19 cellular contexts compared by ENCODE assay signal in genomic region chr2:183927367-183928355, GRCh38.
DNase-seq lines count a peak whose midpoint lies in the region; ATAC-seq, FAIRE-seq and TF ChIP-seq lines count a peak whose summit lies in the region.
"Had no signal": no experiment of that assay in that cellular context is flagged by ENCODE, and none has a peak within 500 bp of the region (broad histone marks: within the 10 kb centered on the region; RNA-seq: fewer than 3 reads in every experiment).

No MANE protein-coding gene starts in this region.

- no peaks in the 10 kb centered on the region for H3K4me1 Mint-ChIP-seq in activated CD8-positive, alpha-beta T cell treated with anti-CD3 and anti-CD28 coated beads, Interleukin-2, amount 10 ng/mL, durations not matched to agents 7 days and 5 days (ENCODE audit: low read depth)

- no peaks in the 10 kb centered on the region for H3K36me3 ChIP-seq in sigmoid colon
- H3K36me3 ChIP-seq: BLaER1 treated with 17β-estradiol and CSF1 and Interleukin-3, amounts not matched to agents 10 nM and 100 nM; neural progenitor cell; thyroid gland had no signal

- CTCF ChIA-PET in activated CD8-positive, alpha-beta T cell treated with anti-CD3 and anti-CD28 coated beads, Interleukin-2, amount 10 ng/mL, durations not matched to agents 7 days and 5 days (lab: Charles Lee), result no interaction called here

- peak; percentile 90 for FAIRE-seq in HTR-8/SVneo (lab: Jason Lieb, UNC)

- TF ChIP-seq EP300 in sigmoid colon (IDR thresholded peaks at IDR 0.05), result no peak

- H3K4me3 Mint-ChIP-seq in activated CD8-positive, alpha-beta T cell treated with anti-CD3 and anti-CD28 coated beads, Interleukin-2, amount 10 ng/mL, durations not matched to agents 7 days and 5 days, result no peak overlapping the region
- H3K4me3 Mint-ChIP-seq: neural progenitor cell had no signal

- H3K27me3 Mint-ChIP-seq in activated CD8-positive, alpha-beta T cell treated with anti-CD3 and anti-CD28 coated beads, Interleukin-2, amount 10 ng/mL, durations not matched to agents 7 days and 5 days (ENCODE audit: low read depth), result no peaks in the 10 kb centered on the region

- H3K27ac ChIP-seq in foreskin keratinocyte (no peak overlapping the region), sigmoid colon (no peak overlapping the region)
- H3K27ac ChIP-seq: BLaER1 treated with 17β-estradiol and CSF1 and Interleukin-3, amounts not matched to agents 10 nM and 100 nM; HL-60; neural progenitor cell; thyroid gland had no signal

- intact Hi-C loops in sigmoid colon (cut with DNase I), result no loop called here

- H3K4me3 ChIP-seq in sigmoid colon, result no peak overlapping the region
- H3K4me3 ChIP-seq: BLaER1 treated with 17β-estradiol and CSF1 and Interleukin-3, amounts not matched to agents 10 nM and 100 nM; neural progenitor cell; thyroid gland had no signal

- no peaks in the 10 kb centered on the region for H3K4me1 ChIP-seq in foreskin keratinocyte
- H3K4me1 ChIP-seq in sigmoid colon, result peaks cover 0 to 4% (median 0%) of the 10 kb centered on the region in 4 donors
- H3K4me1 ChIP-seq: BLaER1 treated with 17β-estradiol and CSF1 and Interleukin-3, amounts not matched to agents 10 nM and 100 nM; neural progenitor cell; thyroid gland had no signal

- no peaks in the 10 kb centered on the region for H3K36me3 Mint-ChIP-seq in activated CD8-positive, alpha-beta T cell treated with anti-CD3 and anti-CD28 coated beads, Interleukin-2, amount 10 ng/mL, durations not matched to agents 7 days and 5 days (ENCODE audit: low read depth)
- H3K36me3 Mint-ChIP-seq: neural progenitor cell had no signal

- in situ Hi-C loops in GM13977 (cut with MboI; ENCODE audit: low pct_unique_long_range_greater_than_20kb, low sequenced_read_pairs, unreplicated experiment), result no loop called here

- no peak for ATAC-seq in foreskin keratinocyte
- no peak for ATAC-seq in activated CD8-positive, alpha-beta T cell treated with anti-CD3 and anti-CD28 coated beads, Interleukin-2, amount 10 ng/mL, durations not matched to agents 7 days and 5 days

- POLR2A ChIA-PET in activated CD8-positive, alpha-beta T cell treated with anti-CD3 and anti-CD28 coated beads, Interleukin-2, amount 10 ng/mL, durations not matched to agents 7 days and 5 days (lab: Charles Lee), result no interaction called here

- H3K27ac Mint-ChIP-seq in activated CD8-positive, alpha-beta T cell treated with anti-CD3 and anti-CD28 coated beads, Interleukin-2, amount 10 ng/mL, durations not matched to agents 7 days and 5 days, result no peak overlapping the region
- H3K27ac Mint-ChIP-seq: activated T-helper 2 cell treated with anti-CD3 and anti-CD28 coated beads, Interferon-gamma antibody, Interleukin-2, Interleukin-4, amounts not matched to agents 10 μg/mL and 5 μg/mL and 100 μg/mL, durations not matched to agents 14 hours and 24 hours and 36 hours; neural progenitor cell had no signal

- H3K9me3 ChIP-seq in sigmoid colon, result peaks cover 0 to 3% (median 2%) of the 10 kb centered on the region in 4 donors
- H3K9me3 ChIP-seq: thyroid gland had no signal

- H3K27me3 ChIP-seq in foreskin keratinocyte (no peaks in the 10 kb centered on the region), sigmoid colon (no peaks in the 10 kb centered on the region)
- H3K27me3 ChIP-seq: BLaER1 treated with 17β-estradiol and CSF1 and Interleukin-3, amounts not matched to agents 10 nM and 100 nM; neural progenitor cell; thyroid gland had no signal

- no peak for TF ChIP-seq POLR2A in sigmoid colon (IDR thresholded peaks at IDR 0.05)

- peak; percentile 15 for DNase-seq in HTR-8/SVneo (ENCODE audit: insufficient read length, low spot score)
- peak; percentile 90 for DNase-seq in amniotic epithelial cell (ENCODE audit: low read depth)
- peak; percentile 13 to 37 for DNase-seq in foreskin keratinocyte
- peak; percentile 70 for DNase-seq in sigmoid colon
- DNase-seq in mucosa of gallbladder (ENCODE audit: low spot score), result no peak
- no peak for DNase-seq in GM13977 (ENCODE audit: low spot score)
- no peak for DNase-seq in activated CD8-positive, alpha-beta T cell treated with anti-CD3 and anti-CD28 coated beads, Interleukin-2, amount 10 ng/mL, durations not matched to agents 7 days and 5 days
- DNase-seq in NCI-H82 (lab: John Stamatoyannopoulos, UW), result no peak
- DNase-seq: activated CD8-positive, alpha-beta memory T cell treated with anti-CD3 and anti-CD28 coated beads for 24 hours; amygdala; Kasumi-1; NCI-H510A treated with DMSO at 0.1 percent for 48 hours; OCI-M1; stimulated activated CD4-positive, alpha-beta T cell treated with anti-CD3 and anti-CD28 coated beads, Interleukin-4, amount 100 ng/mL, for 4 hours; thyroid gland had no signal

- no peak for TF ChIP-seq CTCF in foreskin keratinocyte (conservative IDR thresholded peaks at IDR 0.05)
- no peak for TF ChIP-seq CTCF in sigmoid colon (IDR thresholded peaks at IDR 0.05)
- TF ChIP-seq CTCF in GM13977 (IDR thresholded peaks at IDR 0.05; ENCODE audit: extremely low read depth, insufficient read depth, missing control alignments), result no peak

- 78 to 86% methylated on average over 4 of the region's 4 CpGs for WGBS in sigmoid colon, 2 donors

- H3K9me3 Mint-ChIP-seq in activated CD8-positive, alpha-beta T cell treated with anti-CD3 and anti-CD28 coated beads, Interleukin-2, amount 10 ng/mL, durations not matched to agents 7 days and 5 days (ENCODE audit: insufficient read depth), result peaks cover 11% of the 10 kb centered on the region

Comparison
In these comparisons a context has a peak if more than half of its experiments do, and no peak if none do; other contexts are left out.
1. DNase-seq: peak in HTR-8/SVneo (single experiment), amniotic epithelial cell (single experiment), foreskin keratinocyte (2 of 2) and sigmoid colon (single experiment); none in mucosa of gallbladder (single experiment), GM13977 (single experiment), activated CD8-positive, alpha-beta T cell treated with anti-CD3 and anti-CD28 coated beads, Interleukin-2, amount 10 ng/mL, durations not matched to agents 7 days and 5 days (single experiment) and NCI-H82 (single experiment).